9 cellular contexts compared by ENCODE assay signal in the genomic region with DNA sequence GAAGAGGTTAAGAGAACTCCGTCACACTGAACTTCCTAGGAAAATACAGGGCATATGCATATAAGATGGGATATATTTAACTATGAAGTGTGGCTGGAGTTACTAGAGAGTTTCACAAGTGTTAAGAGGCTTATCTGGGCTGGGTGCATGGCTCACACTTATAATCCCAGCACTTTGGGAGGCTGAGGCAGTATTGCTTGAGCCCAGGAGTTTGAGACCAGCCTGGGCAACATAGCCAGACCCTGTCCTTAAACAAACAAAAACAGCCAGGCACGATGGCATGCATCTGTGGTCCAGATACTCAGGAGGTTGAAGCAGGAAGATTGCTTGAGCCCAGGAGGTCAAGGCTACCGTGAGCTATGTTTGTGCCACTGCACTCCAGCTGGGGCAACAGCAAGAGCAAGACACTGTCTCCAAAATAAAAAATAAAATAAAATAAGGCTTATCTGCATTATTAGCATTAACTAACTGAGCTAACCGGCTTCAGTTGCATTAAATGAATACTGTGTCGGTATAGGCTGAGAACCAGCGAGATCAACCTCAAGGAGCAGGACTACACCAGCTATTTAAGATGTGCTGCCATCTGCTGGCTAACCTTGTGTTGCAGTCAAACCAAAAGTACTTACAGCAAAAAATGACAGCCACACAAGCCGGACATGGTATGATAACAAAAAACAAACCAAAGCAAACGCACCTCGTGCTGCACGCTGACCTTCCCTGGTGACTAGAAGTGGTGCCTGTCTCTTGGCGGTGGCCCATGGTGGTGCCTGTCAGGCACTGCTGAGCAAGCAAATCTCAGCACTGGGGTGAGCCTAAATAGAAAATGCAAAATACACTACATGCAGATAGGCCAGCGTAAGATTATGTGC. TPM values are rescaled to one million over a fixed set of nuclear protein-coding genes. Genes with fewer than 3 reads are reported as not detected.
A peak's percentile ranks its signal among the peaks of the same experiment; 100 is the strongest.
DNase-seq lines count a peak whose midpoint lies in the region; ATAC-seq, FAIRE-seq and TF ChIP-seq lines count a peak whose summit lies in the region.
"Had no signal": no experiment of that assay in that cellular context is flagged by ENCODE, and none has a peak within 500 bp of the region (broad histone marks: within the 10 kb centered on the region; RNA-seq: fewer than 3 reads in every experiment).

No MANE protein-coding gene starts in this region.

- peak; percentile 49 for DNase-seq in HuH-7 (ENCODE audit: low spot score)
- DNase-seq in activated T-cell treated with anti-CD3 and anti-CD28 coated beads for 1 hour (ENCODE audit: low read depth) = peak; percentile 68
- DNase-seq in erythroblast (lab: John Stamatoyannopoulos, UW) = peak; percentile 91 to 92
- DNase-seq in natural killer cell = peak; percentile 64
- DNase-seq in stimulated activated CD8-positive, alpha-beta memory T cell treated with anti-CD3 and anti-CD28 coated beads, Interleukin-7, amount 100 ng/mL, for 48 hours (ENCODE audit: extremely low read depth in 1 of 2, low read depth in 1 of 2) = peak; percentile 20 to 44

- H3K36me3 Mint-ChIP-seq in natural killer cell = no peaks in the 10 kb centered on the region

- no peaks in the 10 kb centered on the region for H4K20me1 ChIP-seq in OCI-LY3 (ENCODE audit: insufficient read depth, low read length)

- FAIRE-seq in G401.6 (lab: Jason Lieb, UNC) = peak; percentile 90
- FAIRE-seq: islet of Langerhans had no signal

- no peaks in the 10 kb centered on the region for H3K27me3 Mint-ChIP-seq in natural killer cell (ENCODE audit: low read depth in 2 of 2)

- intact Hi-C loops in natural killer cell (cut with micrococcal nuclease) = loop anchor here (1.0 to 5.0 kb wide), 2 partner anchors 116 to 166 kb away; no protein-coding TSS in a partner anchor

- H3K27me3 ChIP-seq in OCI-LY3 (ENCODE audit: low read depth, low read length) = no peaks in the 10 kb centered on the region

- H3K9ac ChIP-seq in OCI-LY3 (ENCODE audit: low read length) = no peak overlapping the region

- peak overlapping the region; percentile 27; the same call in 1 of the 2 replicates for H3K4me3 ChIP-seq in OCI-LY3 (ENCODE audit: low read length)

- H3K27ac ChIP-seq in OCI-LY3 (ENCODE audit: low read length) = no peak overlapping the region; the same call in 1 of the 2 replicates

- H3K36me3 ChIP-seq in OCI-LY3 (replicated peaks; ENCODE audit: low read depth, low read length) = no peaks in the 10 kb centered on the region

- no peak for TF ChIP-seq POLR2A in erythroblast (IDR thresholded peaks at IDR 0.05; ENCODE audit: low read length)

- peaks cover 6 to 11% of the 10 kb centered on the region in 2 donors for H3K4me1 Mint-ChIP-seq in natural killer cell

- no peaks in the 10 kb centered on the region for H3K79me2 ChIP-seq in OCI-LY3 (ENCODE audit: low read length)

- ATAC-seq in natural killer cell (peak; percentile 90 to 96 (median 90)), GM21717 (IDR thresholded peaks at IDR 0.05; ENCODE audit: unreplicated experiment) (no peak)

- no peaks in the 10 kb centered on the region for H3K9me3 Mint-ChIP-seq in natural killer cell

- H3K4me1 ChIP-seq in OCI-LY3 (ENCODE audit: low read length) = peaks cover 43% of the 10 kb centered on the region

- H3K9me3 ChIP-seq in OCI-LY3 (ENCODE audit: insufficient read depth, low read length) = no peaks in the 10 kb centered on the region

- peak overlapping the region; percentile 17 for H3K4me3 Mint-ChIP-seq in natural killer cell

- H3K4me2 ChIP-seq in OCI-LY3 (ENCODE audit: low read length) = peak overlapping the region; percentile 58

- peak overlapping the region in 1 of 2 donors; percentile 42 for H3K27ac Mint-ChIP-seq in natural killer cell

- peak; percentile 97 for TF ChIP-seq CTCF in OCI-LY3 (IDR thresholded peaks at IDR 0.05; ENCODE audit: low read depth, low read length)
- TF ChIP-seq CTCF in natural killer cell (IDR thresholded peaks at IDR 0.05) = peak; percentile 74

- no peak overlapping the region for H2AFZ ChIP-seq in OCI-LY3 (ENCODE audit: low read depth, low read length)

RNA-seq across cellular contexts. Expression of gene RBBP5, which starts 19.7 kb away (rescaled TPM):
- total RNA-seq in natural killer cell = 10 to 100 TPM; 13.9 to 18.2 (median 17.8) TPM

RNA-seq across cellular contexts. Expression of gene TMEM81, which starts 57.2 kb away (rescaled TPM):
- 1 to 10 TPM; 1.8 to 3.5 (median 2.5) TPM for total RNA-seq in natural killer cell

Comparison
In these comparisons a context has a peak if more than half of its experiments do, and no peak if none do; other contexts are left out.
1. DNase-seq: peak in every context shown above with its lines; median percentile 92 in erythroblast; 68 in activated T-cell treated with anti-CD3 and anti-CD28 coated beads for 1 hour; 64 in natural killer cell; 49 in HuH-7; 32 in stimulated activated CD8-positive, alpha-beta memory T cell treated with anti-CD3 and anti-CD28 coated beads, Interleukin-7, amount 100 ng/mL, for 48 hours.